Comparison of ENCODE assay signal across 16 cellular contexts in genomic region chrY:7452246-7452645, GRCh38.
DNase-seq lines count a peak whose midpoint lies in the region; ATAC-seq and TF ChIP-seq lines count a peak whose summit lies in the region.
"Had no signal": no experiment of that assay in that cellular context is flagged by ENCODE, and none has a peak within 500 bp of the region (broad histone marks: within the 10 kb centered on the region; RNA-seq: fewer than 3 reads in every experiment).

No MANE protein-coding gene starts in this region.

- H3K79me2 ChIP-seq in GM23248 (ENCODE audit: insufficient read depth) (no peaks in the 10 kb centered on the region), OCI-LY7 (ENCODE audit: insufficient read depth, low read depth, low read length) (no peaks in the 10 kb centered on the region), trophoblast cell (ENCODE audit: control insufficient read depth, insufficient read depth, low read length, poor library complexity) (no peaks in the 10 kb centered on the region)

- BruUV-seq in OCI-LY7 (replicated peaks; lab: Mats Ljungman, UMichigan) = no TSS peak

- H3K9ac ChIP-seq in GM23248 (no peak overlapping the region), trophoblast cell (ENCODE audit: low read length) (no peak overlapping the region)
- H3K9ac ChIP-seq: BLaER1 treated with 17β-estradiol and CSF1 and Interleukin-3, amounts not matched to agents 10 nM and 100 nM had no signal

- H3K36me3 ChIP-seq in GM23248 (ENCODE audit: low read depth) = no peaks in the 10 kb centered on the region
- H3K36me3 ChIP-seq in OCI-LY7 (ENCODE audit: insufficient read depth, low read length) = no peaks in the 10 kb centered on the region
- no peaks in the 10 kb centered on the region for H3K36me3 ChIP-seq in trophoblast cell (ENCODE audit: control insufficient read depth in 1 of 2, insufficient read depth in 2 of 2, low read length in 2 of 2)
- no peaks in the 10 kb centered on the region for H3K36me3 ChIP-seq in thyroid gland
- no peaks in the 10 kb centered on the region for H3K36me3 ChIP-seq in mucosa of descending colon (ENCODE audit: low read depth)
- H3K36me3 ChIP-seq: BLaER1 treated with 17β-estradiol and CSF1 and Interleukin-3, amounts not matched to agents 10 nM and 100 nM; HAP-1 had no signal

- H3F3A ChIP-seq in GM23248 (ENCODE audit: insufficient read depth) = peaks cover 53% of the 10 kb centered on the region

- in situ Hi-C loops in GM23248 (cut with MboI) = no loop called here

- H4K91ac ChIP-seq in trophoblast cell (ENCODE audit: low read depth, low read length) = peak overlapping the region; percentile 43

- H2BK120ac ChIP-seq in trophoblast cell (ENCODE audit: insufficient read depth, low read length, poor library complexity) = no peak overlapping the region

- H4K20me1 ChIP-seq in GM23248 (ENCODE audit: insufficient read depth) (no peaks in the 10 kb centered on the region), OCI-LY7 (ENCODE audit: insufficient read depth, low read length) (no peaks in the 10 kb centered on the region)
- H4K20me1 ChIP-seq: BLaER1 treated with 17β-estradiol and CSF1 and Interleukin-3, amounts not matched to agents 10 nM and 100 nM had no signal

- no peaks in the 10 kb centered on the region for H3K9me3 ChIP-seq in GM23248 (ENCODE audit: low read depth)
- H3K9me3 ChIP-seq in OCI-LY7 (ENCODE audit: low read length) = no peaks in the 10 kb centered on the region
- H3K9me3 ChIP-seq in trophoblast cell (ENCODE audit: insufficient read depth, low read depth, low read length) = no peaks in the 10 kb centered on the region
- H3K9me3 ChIP-seq in thyroid gland = no peaks in the 10 kb centered on the region
- H3K9me3 ChIP-seq in mucosa of descending colon = no peaks in the 10 kb centered on the region
- H3K9me3 ChIP-seq: BLaER1 treated with 17β-estradiol and CSF1 and Interleukin-3, amounts not matched to agents 10 nM and 100 nM; HAP-1 had no signal

- no peak overlapping the region for H3K14ac ChIP-seq in trophoblast cell (ENCODE audit: low read length)

- H3K4me3 ChIP-seq in GM23248 (no peak overlapping the region), OCI-LY7 (ENCODE audit: low read depth, low read length, poor library complexity, severe bottlenecking) (no peak overlapping the region), trophoblast cell (ENCODE audit: low read depth, low read length) (no peak overlapping the region), thyroid gland (replicated peaks in 1 of 3) (no peak overlapping the region), mucosa of descending colon (no peak overlapping the region)
- H3K4me3 ChIP-seq: BLaER1 treated with 17β-estradiol and CSF1 and Interleukin-3, amounts not matched to agents 10 nM and 100 nM; HAP-1 had no signal

- no peak overlapping the region for H4K12ac ChIP-seq in trophoblast cell (ENCODE audit: low read depth, low read length)

- H3K27me3 ChIP-seq in GM23248 (replicated peaks; ENCODE audit: insufficient read depth) = no peaks in the 10 kb centered on the region
- no peaks in the 10 kb centered on the region for H3K27me3 ChIP-seq in trophoblast cell (ENCODE audit: insufficient read depth, low read length)
- H3K27me3 ChIP-seq in thyroid gland = no peaks in the 10 kb centered on the region
- H3K27me3 ChIP-seq: BLaER1 treated with 17β-estradiol and CSF1 and Interleukin-3, amounts not matched to agents 10 nM and 100 nM had no signal

- no peak overlapping the region for H3K18ac ChIP-seq in trophoblast cell (ENCODE audit: low read length)

- no peak overlapping the region for H4K8ac ChIP-seq in trophoblast cell (ENCODE audit: low read depth, low read length)

- H3K4me1 ChIP-seq in GM23248 (ENCODE audit: insufficient read depth) (peaks cover 46% of the 10 kb centered on the region), OCI-LY7 (ENCODE audit: insufficient read depth, low read length, poor library complexity, severe bottlenecking) (peaks cover 11% of the 10 kb centered on the region), trophoblast cell (ENCODE audit: control insufficient read depth in 1 of 2, insufficient read depth in 2 of 2, low read length in 2 of 2) (peaks cover 0 to 2% of the 10 kb centered on the region in 2 experiments), thyroid gland (no peaks in the 10 kb centered on the region), mucosa of descending colon (ENCODE audit: low read depth) (no peaks in the 10 kb centered on the region)
- H3K4me1 ChIP-seq: BLaER1 treated with 17β-estradiol and CSF1 and Interleukin-3, amounts not matched to agents 10 nM and 100 nM; HAP-1 had no signal

- WGBS in GM23248 (ENCODE audit: low coverage in 1 of 2, low lambda C conversion rate in 2 of 2, missing lambda C conversion rate in 2 of 2), 2 experiments = 96 to 98% methylated on average over 9 of the region's 9 CpGs
- WGBS in trophoblast cell (ENCODE audit: extremely low coverage, insufficient coverage, insufficient read length) = no CpG with 5 or more reads among the region's 9 CpGs
- WGBS in thyroid gland, 2 donors = 73 to 81% methylated on average over 9 of the region's 9 CpGs

- peaks cover 10% of the 10 kb centered on the region for H3K79me1 ChIP-seq in trophoblast cell (ENCODE audit: low read length)

- POLR2A ChIA-PET in OCI-LY7 (lab: Charles Lee) = no interaction called here

- H2AK5ac ChIP-seq in trophoblast cell (ENCODE audit: low read length) = no peak overlapping the region

- intact Hi-C loops in OCI-LY7 (cut with micrococcal nuclease; ENCODE audit: unreplicated experiment) = no loop called here
- intact Hi-C loops in thyroid gland (cut with DNase I) = no loop called here
- intact Hi-C loops in mucosa of descending colon (cut with DNase I, micrococcal nuclease) = no loop called here

- H2BK12ac ChIP-seq in trophoblast cell (ENCODE audit: low read length) = no peak overlapping the region

- H2BK5ac ChIP-seq in trophoblast cell (ENCODE audit: low read depth, low read length, poor library complexity) = no peak overlapping the region

- H3K27ac ChIP-seq in GM23248 = peak overlapping the region; percentile 100
- H3K27ac ChIP-seq in OCI-LY7 (ENCODE audit: low read depth, low read length, poor library complexity, severe bottlenecking) = no peak overlapping the region
- no peak overlapping the region for H3K27ac ChIP-seq in trophoblast cell (ENCODE audit: low read depth, low read length)
- H3K27ac ChIP-seq in thyroid gland = no peak overlapping the region
- H3K27ac ChIP-seq: BLaER1 treated with 17β-estradiol and CSF1 and Interleukin-3, amounts not matched to agents 10 nM and 100 nM; HL-60 had no signal

- H2AFZ ChIP-seq in GM23248 (no peak overlapping the region), OCI-LY7 (ENCODE audit: low read length) (no peak overlapping the region), trophoblast cell (ENCODE audit: insufficient read depth, low read length, poor library complexity) (no peak overlapping the region)

- no peak overlapping the region for H3K23ac ChIP-seq in trophoblast cell (ENCODE audit: low read length)

- TF ChIP-seq CTCF in OCI-LY7 (conservative IDR thresholded peaks at IDR 0.05; ENCODE audit: low read length) (no peak), thyroid gland (IDR thresholded peaks at IDR 0.05) (no peak), mucosa of descending colon (IDR thresholded peaks at IDR 0.05) (no peak)

- CTCF ChIA-PET in OCI-LY7 (lab: Charles Lee; ENCODE audit: unreplicated experiment) = no interaction called here

- no peak overlapping the region for H3K4ac ChIP-seq in trophoblast cell (ENCODE audit: low read depth, low read length)

- H3K4me2 ChIP-seq in GM23248 (ENCODE audit: unreplicated experiment) = no peak overlapping the region
- H3K4me2 ChIP-seq in OCI-LY7 (ENCODE audit: low read length) = peak overlapping the region; percentile 57; the same call in 1 of the 2 replicates
- H3K4me2 ChIP-seq in trophoblast cell (ENCODE audit: low read length) = no peak overlapping the region
- H3K4me2 ChIP-seq: BLaER1 treated with 17β-estradiol and CSF1 and Interleukin-3, amounts not matched to agents 10 nM and 100 nM had no signal

- H3K9me2 ChIP-seq in GM23248 (ENCODE audit: insufficient read depth) = no peaks in the 10 kb centered on the region
- H3K9me2 ChIP-seq in OCI-LY7 (ENCODE audit: insufficient read depth, low read length) = no peaks in the 10 kb centered on the region

- DNase-seq in GM23248 = no peak
- no peak for DNase-seq in OCI-LY7 (ENCODE audit: low spot score)
- DNase-seq in glomerular visceral epithelial cell (ENCODE audit: extremely low spot score) = peak; percentile 79
- DNase-seq in trophoblast cell = no peak
- no peak for DNase-seq in thyroid gland
- no peak for DNase-seq in mucosa of descending colon
- DNase-seq in NCI-H1048 (lab: John Stamatoyannopoulos, UW) = no peak
- DNase-seq: ACHN; CD4-positive, CD25-positive, alpha-beta regulatory T cell; DMS79 treated with DMSO at 0.1 percent for 48 hours; GDM1; GOT3 had no signal

- TF ChIP-seq POLR2A in thyroid gland (IDR thresholded peaks at IDR 0.05) = no peak

- ATAC-seq in HG03097 (IDR thresholded peaks at IDR 0.05; ENCODE audit: low FRiP score, unreplicated experiment) (no peak), mucosa of descending colon (no peak)
